Comparison of ENCODE assay signal across 1 cellular context in the genomic region with DNA sequence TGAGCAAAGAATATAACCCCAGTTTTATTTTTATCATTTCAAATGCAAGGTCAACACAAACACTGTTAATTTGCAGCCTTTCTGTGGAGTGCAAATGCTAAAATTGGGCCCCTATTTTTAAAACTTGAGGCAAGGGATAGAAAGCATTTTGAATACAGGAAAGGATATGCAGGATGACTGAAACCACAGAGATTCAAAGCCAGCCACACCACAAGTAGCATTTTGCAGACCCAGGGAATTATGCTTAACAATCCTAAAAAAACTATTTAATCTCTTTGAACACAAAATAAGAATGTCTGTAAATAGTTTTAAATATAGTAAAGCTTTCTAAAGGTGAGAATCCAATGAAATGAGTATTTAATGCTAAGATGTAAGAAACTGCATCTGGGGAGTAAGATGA.
TF ChIP-seq lines count a peak whose summit lies in the region.

No MANE protein-coding gene starts in this region.

TF ChIP-seq in WTC11, 78 proteins besides CTCF, POLR2A, EP300 and RAD21 (continued from another document):
- TF ChIP-seq, protein P1, sequence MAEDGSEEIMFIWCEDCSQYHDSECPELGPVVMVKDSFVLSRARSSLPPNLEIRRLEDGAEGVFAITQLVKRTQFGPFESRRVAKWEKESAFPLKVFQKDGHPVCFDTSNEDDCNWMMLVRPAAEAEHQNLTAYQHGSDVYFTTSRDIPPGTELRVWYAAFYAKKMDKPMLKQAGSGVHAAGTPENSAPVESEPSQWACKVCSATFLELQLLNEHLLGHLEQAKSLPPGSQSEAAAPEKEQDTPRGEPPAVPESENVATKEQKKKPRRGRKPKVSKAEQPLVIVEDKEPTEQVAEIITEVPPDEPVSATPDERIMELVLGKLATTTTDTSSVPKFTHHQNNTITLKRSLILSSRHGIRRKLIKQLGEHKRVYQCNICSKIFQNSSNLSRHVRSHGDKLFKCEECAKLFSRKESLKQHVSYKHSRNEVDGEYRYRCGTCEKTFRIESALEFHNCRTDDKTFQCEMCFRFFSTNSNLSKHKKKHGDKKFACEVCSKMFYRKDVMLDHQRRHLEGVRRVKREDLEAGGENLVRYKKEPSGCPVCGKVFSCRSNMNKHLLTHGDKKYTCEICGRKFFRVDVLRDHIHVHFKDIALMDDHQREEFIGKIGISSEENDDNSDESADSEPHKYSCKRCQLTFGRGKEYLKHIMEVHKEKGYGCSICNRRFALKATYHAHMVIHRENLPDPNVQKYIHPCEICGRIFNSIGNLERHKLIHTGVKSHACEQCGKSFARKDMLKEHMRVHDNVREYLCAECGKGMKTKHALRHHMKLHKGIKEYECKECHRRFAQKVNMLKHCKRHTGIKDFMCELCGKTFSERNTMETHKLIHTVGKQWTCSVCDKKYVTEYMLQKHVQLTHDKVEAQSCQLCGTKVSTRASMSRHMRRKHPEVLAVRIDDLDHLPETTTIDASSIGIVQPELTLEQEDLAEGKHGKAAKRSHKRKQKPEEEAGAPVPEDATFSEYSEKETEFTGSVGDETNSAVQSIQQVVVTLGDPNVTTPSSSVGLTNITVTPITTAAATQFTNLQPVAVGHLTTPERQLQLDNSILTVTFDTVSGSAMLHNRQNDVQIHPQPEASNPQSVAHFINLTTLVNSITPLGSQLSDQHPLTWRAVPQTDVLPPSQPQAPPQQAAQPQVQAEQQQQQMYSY (CRISPR knock-in tag; IDR thresholded peaks at IDR 0.05): no peak
- TF ChIP-seq, protein P2, sequence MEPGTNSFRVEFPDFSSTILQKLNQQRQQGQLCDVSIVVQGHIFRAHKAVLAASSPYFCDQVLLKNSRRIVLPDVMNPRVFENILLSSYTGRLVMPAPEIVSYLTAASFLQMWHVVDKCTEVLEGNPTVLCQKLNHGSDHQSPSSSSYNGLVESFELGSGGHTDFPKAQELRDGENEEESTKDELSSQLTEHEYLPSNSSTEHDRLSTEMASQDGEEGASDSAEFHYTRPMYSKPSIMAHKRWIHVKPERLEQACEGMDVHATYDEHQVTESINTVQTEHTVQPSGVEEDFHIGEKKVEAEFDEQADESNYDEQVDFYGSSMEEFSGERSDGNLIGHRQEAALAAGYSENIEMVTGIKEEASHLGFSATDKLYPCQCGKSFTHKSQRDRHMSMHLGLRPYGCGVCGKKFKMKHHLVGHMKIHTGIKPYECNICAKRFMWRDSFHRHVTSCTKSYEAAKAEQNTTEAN (CRISPR knock-in tag; IDR thresholded peaks at IDR 0.05): no peak
